In genomic region chr6:46510656-46511055, GRCh38 we compare ENCODE assay signal across 11 cellular contexts. TPM values are rescaled to one million over a fixed set of nuclear protein-coding genes. Genes with fewer than 3 reads are reported as not detected.
DNase-seq lines count a peak whose midpoint lies in the region; ATAC-seq and TF ChIP-seq lines count a peak whose summit lies in the region.
"Had no signal": no experiment of that assay in that cellular context is flagged by ENCODE, and none has a peak within 500 bp of the region (broad histone marks: within the 10 kb centered on the region; RNA-seq: fewer than 3 reads in every experiment).

No MANE protein-coding gene starts in this region.

- in situ Hi-C loops in HAP-1 (cut with MboI; ENCODE audit: low sequenced_read_pairs), result no loop called here

- DNase-seq in ascending aorta (ENCODE audit: low spot score in 2 of 2), result peak in 1 of 2 donors; percentile 72
- DNase-seq in osteoblast (ENCODE audit: insufficient read length, low spot score, missing footprints), result peak; percentile 72
- peak; percentile 48 to 69 for DNase-seq in aorta
- no peak for DNase-seq in PC-9
- DNase-seq in HAP-1 (ENCODE audit: low spot score in 2 of 2), result no peak
- DNase-seq: islet precursor cell, NCI-H2081, RPMI8226, sigmoid colon had no signal

- ATAC-seq in gastroesophageal sphincter (no peak), aorta (ENCODE audit: low FRiP score) (peak; percentile 70), GM21529 (IDR thresholded peaks at IDR 0.05; ENCODE audit: unreplicated experiment) (no peak)

- H3K79me2 ChIP-seq in osteoblast (ENCODE audit: insufficient read depth, low read length) (no peaks in the 10 kb centered on the region), PC-9 (ENCODE audit: low read depth) (no peaks in the 10 kb centered on the region)

- H3K9me3 ChIP-seq in ascending aorta, result no peaks in the 10 kb centered on the region
- H3K9me3 ChIP-seq in gastroesophageal sphincter, result no peaks in the 10 kb centered on the region
- H3K9me3 ChIP-seq in osteoblast (ENCODE audit: low read depth, low read length), result no peaks in the 10 kb centered on the region
- H3K9me3 ChIP-seq in aorta (ENCODE audit: control insufficient read depth, low read length), result no peaks in the 10 kb centered on the region
- H3K9me3 ChIP-seq in PC-9 (ENCODE audit: insufficient read depth, low read depth), result no peaks in the 10 kb centered on the region
- H3K9me3 ChIP-seq in HAP-1, result no peaks in the 10 kb centered on the region
- H3K9me3 ChIP-seq: sigmoid colon had no signal

- H3K36me3 ChIP-seq in ascending aorta (no peaks in the 10 kb centered on the region), gastroesophageal sphincter (no peaks in the 10 kb centered on the region), osteoblast (ENCODE audit: insufficient read depth, low read length) (no peaks in the 10 kb centered on the region), aorta (ENCODE audit: control insufficient read depth in 1 of 2, insufficient read depth in 2 of 2, low read length in 1 of 2) (no peaks in the 10 kb centered on the region), PC-9 (ENCODE audit: low read depth) (no peaks in the 10 kb centered on the region), HAP-1 (replicated peaks) (no peaks in the 10 kb centered on the region)
- H3K36me3 ChIP-seq: sigmoid colon had no signal

- no peaks in the 10 kb centered on the region for H3F3A ChIP-seq in PC-9 (ENCODE audit: insufficient read depth, low read depth)

- H2AFZ ChIP-seq in osteoblast (ENCODE audit: low read length), result no peak overlapping the region
- no peak overlapping the region for H2AFZ ChIP-seq in PC-9

- no peaks in the 10 kb centered on the region for H3K9me2 ChIP-seq in PC-9 (ENCODE audit: insufficient read depth)

- H4K20me1 ChIP-seq in osteoblast (ENCODE audit: insufficient read depth, low read length) (no peaks in the 10 kb centered on the region), PC-9 (ENCODE audit: insufficient read depth) (no peaks in the 10 kb centered on the region)

- H3K4me3 ChIP-seq in ascending aorta (no peak overlapping the region), gastroesophageal sphincter (no peak overlapping the region), osteoblast (ENCODE audit: insufficient read depth, low read length) (no peak overlapping the region), aorta (ENCODE audit: low read length in 2 of 2) (no peak overlapping the region), PC-9 (no peak overlapping the region), HAP-1 (no peak overlapping the region)
- H3K4me3 ChIP-seq: sigmoid colon had no signal

- H3K27me3 ChIP-seq in ascending aorta (no peaks in the 10 kb centered on the region), gastroesophageal sphincter (no peaks in the 10 kb centered on the region), osteoblast (ENCODE audit: insufficient read depth, low read length) (no peaks in the 10 kb centered on the region), aorta (ENCODE audit: control insufficient read depth in 1 of 2, insufficient read depth in 2 of 2, low read length in 1 of 2) (no peaks in the 10 kb centered on the region), PC-9 (ENCODE audit: insufficient read depth, low read depth) (no peaks in the 10 kb centered on the region), HAP-1 (ENCODE audit: low read depth) (no peaks in the 10 kb centered on the region; the same call in 1 of the 2 replicates)
- H3K27me3 ChIP-seq: sigmoid colon had no signal

- H3K4me2 ChIP-seq in osteoblast (ENCODE audit: insufficient read depth, low read length) (peak overlapping the region; percentile 10), PC-9 (no peak overlapping the region)

- no peak for TF ChIP-seq POLR2A in gastroesophageal sphincter (IDR thresholded peaks at IDR 0.05)

- no TSS peak for BruUV-seq in PC-9 (replicated peaks; lab: Mats Ljungman, UMichigan)

- CTCF ChIA-PET in PC-9 (lab: Charles Lee), result no interaction called here

- H3K4me1 ChIP-seq in ascending aorta (peaks cover 13 to 64% of the 10 kb centered on the region in 2 donors), gastroesophageal sphincter (peaks cover 14 to 66% (median 14%) of the 10 kb centered on the region in 3 donors), osteoblast (ENCODE audit: insufficient read depth, low read length) (peaks cover 17% of the 10 kb centered on the region), aorta (ENCODE audit: control insufficient read depth in 1 of 2, insufficient read depth in 2 of 2, low read length in 2 of 2) (peaks cover 8 to 12% of the 10 kb centered on the region in 2 donors), PC-9 (replicated peaks; ENCODE audit: insufficient read depth) (no peaks in the 10 kb centered on the region), HAP-1 (no peaks in the 10 kb centered on the region)

- intact Hi-C loops in ascending aorta (cut with DNase I) (no loop called here), aorta (cut with DNase I) (no loop called here), PC-9 (cut with micrococcal nuclease; ENCODE audit: unreplicated experiment) (no loop called here)

- POLR2A ChIA-PET in PC-9 (lab: Charles Lee; ENCODE audit: unreplicated experiment), result interaction anchor here (0.6 kb wide), 1 partner anchor 14 kb away, joined by 10 read pairs; no protein-coding TSS in a partner anchor

- H3K27ac ChIP-seq in ascending aorta (peak overlapping the region; percentile 86 to 87), gastroesophageal sphincter (peak overlapping the region; percentile 30 to 81 (median 55)), osteoblast (ENCODE audit: low read depth, low read length) (no peak overlapping the region), aorta (ENCODE audit: low read depth in 1 of 2, low read length in 2 of 2) (peak overlapping the region in 1 of 2 donors; percentile 68), PC-9 (no peak overlapping the region)

- TF ChIP-seq CTCF in ascending aorta (IDR thresholded peaks at IDR 0.05) (no peak), gastroesophageal sphincter (IDR thresholded peaks at IDR 0.05) (no peak), osteoblast (IDR thresholded peaks at IDR 0.05; ENCODE audit: extremely low read depth, low read depth, low read length) (no peak), PC-9 (conservative IDR thresholded peaks at IDR 0.05) (no peak)

- no peak for TF ChIP-seq EP300 in gastroesophageal sphincter (IDR thresholded peaks at IDR 0.05)

RNA-seq across cellular contexts. Expression of gene RCAN2, which starts 19.4 kb away (rescaled TPM):
- 83.4 TPM for total RNA-seq in ascending aorta
- 100 to 1,000 TPM in 2 of 4 donors, 10 to 100 TPM in 2; 46.9 to 289 (median 171) TPM for total RNA-seq in gastroesophageal sphincter
- total RNA-seq in osteoblast, result 14.1 and 15.6 TPM in 2 replicates
- total RNA-seq in aorta, result 100 to 1,000 TPM in 1 of 2 donors, 10 to 100 TPM in 1; 87.3 to 235 TPM
- polyA plus RNA-seq in aorta, result 100 to 1,000 TPM; 123 to 137 TPM
- 0.44 and 0.68 TPM in 2 replicates for total RNA-seq in PC-9 (2021)

Comparison
In these comparisons a context has a peak if more than half of its experiments do, and no peak if none do; other contexts are left out.
1. DNase-seq: peak in osteoblast (single experiment) and aorta (2 of 2); none in PC-9 (0 of 2) and HAP-1 (0 of 2).
2. H3K27ac ChIP-seq: peak in ascending aorta (2 of 2) and gastroesophageal sphincter (4 of 4); none in osteoblast (single experiment) and PC-9 (single experiment).